13 cellular contexts compared by ENCODE assay signal in genomic region chr15:43920815-43921214, GRCh38.
DNase-seq lines count a peak whose midpoint lies in the region; ATAC-seq, FAIRE-seq and TF ChIP-seq lines count a peak whose summit lies in the region.
"Had no signal": no experiment of that assay in that cellular context is flagged by ENCODE, and none has a peak within 500 bp of the region (broad histone marks: within the 10 kb centered on the region; RNA-seq: fewer than 3 reads in every experiment).

No MANE protein-coding gene starts in this region.

- no peak for TF ChIP-seq CTCF in chondrocyte (IDR thresholded peaks at IDR 0.05)
- TF ChIP-seq CTCF in smooth muscle cell (IDR thresholded peaks at IDR 0.05; ENCODE audit: borderline replicate concordance, insufficient read depth, poor library complexity, severe bottlenecking), result no peak

- H3K27me3 ChIP-seq in smooth muscle cell (ENCODE audit: low read depth), result no peaks in the 10 kb centered on the region
- H3K27me3 ChIP-seq: gastroesophageal sphincter had no signal

- peaks cover 1% of the 10 kb centered on the region for H3K36me3 Mint-ChIP-seq in chondrocyte (ENCODE audit: low read depth)
- H3K36me3 Mint-ChIP-seq: T-cell had no signal

- peaks cover 22% of the 10 kb centered on the region for H3K4me1 Mint-ChIP-seq in chondrocyte (ENCODE audit: low read depth)
- H3K4me1 Mint-ChIP-seq: T-cell had no signal

- no peak overlapping the region for H3K4me3 Mint-ChIP-seq in chondrocyte (ENCODE audit: unreplicated experiment)
- H3K4me3 Mint-ChIP-seq: activated CD8-positive, alpha-beta T cell treated with anti-CD3 and anti-CD28 coated beads, Interleukin-2, amount 10 ng/mL, durations not matched to agents 7 days and 5 days; T-cell had no signal

- H3F3A ChIP-seq in smooth muscle cell (ENCODE audit: low read depth), result peaks cover 18% of the 10 kb centered on the region

- no peaks in the 10 kb centered on the region for H3K36me3 ChIP-seq in smooth muscle cell (ENCODE audit: low read depth)
- H3K36me3 ChIP-seq: gastroesophageal sphincter had no signal

- H4K20me1 ChIP-seq in smooth muscle cell (ENCODE audit: low read depth), result no peaks in the 10 kb centered on the region

- H2AFZ ChIP-seq in smooth muscle cell (ENCODE audit: low read depth), result no peak overlapping the region

- DNase-seq in NCI-H748 (lab: John Stamatoyannopoulos, UW; ENCODE audit: unreplicated experiment) (peak; percentile 2), NCI-H748 treated with DMSO at 0.1 percent for 48 hours (lab: John Stamatoyannopoulos, UW) (no peak), NCI-H510A (lab: John Stamatoyannopoulos, UW) (peak; percentile 42), chondrocyte (ENCODE audit: low spot score) (no peak), smooth muscle cell (lab: John Stamatoyannopoulos, UW; ENCODE audit: unreplicated experiment) (no peak), medulla oblongata (ENCODE audit: extremely low spot score) (no peak), RCC 7860 (ENCODE audit: low spot score) (no peak)
- DNase-seq: activated CD8-positive, alpha-beta T cell treated with anti-CD3 and anti-CD28 coated beads, Interleukin-2, amount 10 ng/mL, durations not matched to agents 7 days and 5 days; activated naive CD4-positive, alpha-beta T cell treated with Interleukin-2 at 50 U/mL for 16 hours; T-cell had no signal

- H3K9me3 ChIP-seq in smooth muscle cell (replicated peaks; ENCODE audit: low read depth), result no peaks in the 10 kb centered on the region
- H3K9me3 ChIP-seq: gastroesophageal sphincter had no signal

- no peak overlapping the region for H3K4me3 ChIP-seq in smooth muscle cell
- H3K4me3 ChIP-seq: gastroesophageal sphincter had no signal

- H3K27ac ChIP-seq in smooth muscle cell (ENCODE audit: low read depth), result peak overlapping the region; percentile 19
- H3K27ac ChIP-seq: gastroesophageal sphincter had no signal

- H3K9ac ChIP-seq in smooth muscle cell (ENCODE audit: low read depth), result no peak overlapping the region

- ATAC-seq in HG03342 (IDR thresholded peaks at IDR 0.05; ENCODE audit: unreplicated experiment), result no peak
- ATAC-seq: activated CD8-positive, alpha-beta T cell treated with anti-CD3 and anti-CD28 coated beads, Interleukin-2, amount 10 ng/mL, durations not matched to agents 7 days and 5 days; gastroesophageal sphincter; left lobe of liver; T-cell had no signal

- peaks cover 20% of the 10 kb centered on the region for H3K4me1 ChIP-seq in smooth muscle cell (ENCODE audit: low read depth)

- no peaks in the 10 kb centered on the region for H3K79me2 ChIP-seq in smooth muscle cell (ENCODE audit: low read depth)

- FAIRE-seq in RCC 7860 (lab: Jason Lieb, UNC), result no peak

- H3K27ac Mint-ChIP-seq in chondrocyte (ENCODE audit: unreplicated experiment), result peak overlapping the region; percentile 15
- H3K27ac Mint-ChIP-seq: activated CD8-positive, alpha-beta T cell treated with anti-CD3 and anti-CD28 coated beads, Interleukin-2, amount 10 ng/mL, durations not matched to agents 7 days and 5 days; T-cell had no signal

- WGBS in smooth muscle cell (ENCODE audit: low lambda C conversion rate), result 32% methylated on average over 6 of the region's 6 CpGs

- no peaks in the 10 kb centered on the region for H3K9me3 Mint-ChIP-seq in chondrocyte (ENCODE audit: low read depth)
- H3K9me3 Mint-ChIP-seq: T-cell had no signal

- no peaks in the 10 kb centered on the region for H3K27me3 Mint-ChIP-seq in chondrocyte (ENCODE audit: low read depth)

- peak overlapping the region; percentile 44 for H3K4me2 ChIP-seq in smooth muscle cell

Comparison
In these comparisons a context has a peak if more than half of its experiments do, and no peak if none do; other contexts are left out.
1. DNase-seq: peak in NCI-H748 (single experiment) and NCI-H510A (single experiment); none in NCI-H748 treated with DMSO at 0.1 percent for 48 hours (single experiment), chondrocyte (single experiment), smooth muscle cell (single experiment), medulla oblongata (single experiment) and RCC 7860 (single experiment).